Comparison of ENCODE assay signal across 18 cellular contexts in the genomic region with DNA sequence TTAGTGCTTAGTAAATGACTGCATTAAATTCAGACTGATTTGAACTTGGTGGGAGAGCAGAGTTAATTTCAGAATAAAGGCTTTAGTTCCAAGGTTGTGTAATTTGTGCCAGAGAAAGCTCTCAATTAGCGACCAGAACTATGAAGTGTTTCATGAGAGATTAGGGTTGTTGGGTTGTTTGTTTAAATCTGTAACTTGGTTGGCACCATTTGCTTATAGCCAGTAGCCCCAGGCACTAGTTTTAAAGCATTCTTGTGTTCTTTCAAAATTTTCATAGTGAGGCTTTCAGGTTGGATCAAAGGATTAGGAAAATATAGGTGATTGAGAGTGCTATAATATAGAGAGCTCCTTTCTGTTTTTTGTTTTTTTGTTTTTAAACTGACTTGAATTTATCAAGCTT.
"Had no signal": no experiment of that assay in that cellular context is flagged by ENCODE, and none has a peak within 500 bp of the region (broad histone marks: within the 10 kb centered on the region; RNA-seq: fewer than 3 reads in every experiment).

No MANE protein-coding gene starts in this region.

- H3K4me3 ChIP-seq: heart left ventricle, mucosa of descending colon, pancreas, tibial nerve had no signal

- DNase-seq: activated CD4-positive, alpha-beta T cell treated with anti-CD3 and anti-CD28 coated beads, Interleukin-2, amount 10 ng/mL, durations not matched to agents 24 days and 14 days; activated CD4-positive, CD25-positive, alpha-beta regulatory T cell; activated CD8-positive, alpha-beta memory T cell treated with anti-CD3 and anti-CD28 coated beads, Interleukin-2, amount 50 U/mL, for 4 hours; activated CD8-positive, alpha-beta T cell treated with anti-CD3 and anti-CD28 coated beads, Interleukin-2, amount 10 ng/mL, durations not matched to agents 7 days and 5 days; activated naive CD4-positive, alpha-beta T cell treated with Interleukin-2 at 50 U/mL for 16 hours; cerebellar nuclear complex; effector memory CD4-positive, alpha-beta T cell; heart left ventricle; left colon; mucosa of descending colon; naive thymus-derived CD8-positive, alpha-beta T cell; pancreas; stimulated activated CD4-positive, alpha-beta T cell treated with anti-CD3 and anti-CD28 coated beads, Interleukin-12 subunit alpha, Interleukin-12 subunit beta, amount 100 ng/mL, for 4 hours; stimulated activated CD4-positive, alpha-beta T cell treated with anti-CD3 and anti-CD28 coated beads, Interleukin-2, amount 100 ng/mL, for 24 hours; substantia nigra had no signal

- H3K27ac Mint-ChIP-seq: activated CD4-positive, alpha-beta T cell treated with anti-CD3 and anti-CD28 coated beads, Interleukin-2, amount 10 ng/mL, durations not matched to agents 24 days and 14 days; activated CD8-positive, alpha-beta T cell treated with anti-CD3 and anti-CD28 coated beads, Interleukin-2, amount 10 ng/mL, durations not matched to agents 7 days and 5 days; activated T-helper 1 cell treated with anti-CD3 and anti-CD28 coated beads, Interleukin-12 subunit alpha, Interleukin-12 subunit beta, Interleukin-2, Interleukin-4 antibody, amounts not matched to agents 30 ng/mL and 10 ng/mL and 1 ng/mL, durations not matched to agents 14 hours and 24 hours and 36 hours; dendritic cell treated with granulocyte-macrophage colony-stimulating factor and Interleukin-4, amounts not matched to agents 40 ng/mL and 50 ng/mL, for 4 days had no signal

- H3K9me3 ChIP-seq: mucosa of descending colon, pancreas, tibial nerve had no signal

- H3K36me3 ChIP-seq: pancreas, tibial nerve had no signal

- H3K9me3 Mint-ChIP-seq: activated CD4-positive, alpha-beta T cell treated with anti-CD3 and anti-CD28 coated beads, Interleukin-2, amount 10 ng/mL, durations not matched to agents 24 days and 14 days; activated T-helper 1 cell treated with anti-CD3 and anti-CD28 coated beads, Interleukin-12 subunit alpha, Interleukin-12 subunit beta, Interleukin-2, Interleukin-4 antibody, amounts not matched to agents 30 ng/mL and 10 ng/mL and 1 ng/mL, durations not matched to agents 14 hours and 24 hours and 36 hours; dendritic cell treated with granulocyte-macrophage colony-stimulating factor and Interleukin-4, amounts not matched to agents 40 ng/mL and 50 ng/mL, for 4 days; naive thymus-derived CD8-positive, alpha-beta T cell had no signal

- H3K4me3 Mint-ChIP-seq: activated CD4-positive, alpha-beta T cell treated with anti-CD3 and anti-CD28 coated beads, Interleukin-2, amount 10 ng/mL, durations not matched to agents 24 days and 14 days; activated CD8-positive, alpha-beta T cell treated with anti-CD3 and anti-CD28 coated beads, Interleukin-2, amount 10 ng/mL, durations not matched to agents 7 days and 5 days; activated T-helper 1 cell treated with anti-CD3 and anti-CD28 coated beads, Interleukin-12 subunit alpha, Interleukin-12 subunit beta, Interleukin-2, Interleukin-4 antibody, amounts not matched to agents 30 ng/mL and 10 ng/mL and 1 ng/mL, durations not matched to agents 14 hours and 24 hours and 36 hours; dendritic cell treated with granulocyte-macrophage colony-stimulating factor and Interleukin-4, amounts not matched to agents 40 ng/mL and 50 ng/mL, for 4 days; naive thymus-derived CD8-positive, alpha-beta T cell had no signal

- H3K27me3 ChIP-seq: heart left ventricle, pancreas, tibial nerve had no signal

- H3K27me3 Mint-ChIP-seq: activated CD4-positive, alpha-beta T cell treated with anti-CD3 and anti-CD28 coated beads, Interleukin-2, amount 10 ng/mL, durations not matched to agents 24 days and 14 days; dendritic cell treated with granulocyte-macrophage colony-stimulating factor and Interleukin-4, amounts not matched to agents 40 ng/mL and 50 ng/mL, for 4 days; naive thymus-derived CD8-positive, alpha-beta T cell had no signal

- ATAC-seq: activated CD8-positive, alpha-beta T cell treated with anti-CD3 and anti-CD28 coated beads, Interleukin-2, amount 10 ng/mL, durations not matched to agents 7 days and 5 days; heart left ventricle; left colon; mucosa of descending colon; naive thymus-derived CD8-positive, alpha-beta T cell; pancreas had no signal
